2 cellular contexts compared by ENCODE assay signal in genomic region chr2:112783187-112783721, GRCh38.
A peak's percentile ranks its signal among the peaks of the same experiment; 100 is the strongest.
TF ChIP-seq lines count a peak whose summit lies in the region.

No MANE protein-coding gene starts in this region.

TF ChIP-seq in HEK293, 187 proteins besides CTCF, POLR2A, EP300 and RAD21:
- TF ChIP-seq ZNF335 (tag by site-specific recombination; conservative IDR thresholded peaks at IDR 0.05) (0 out of 2 replicates have a peak, but pooled peaks have one; percentile 18), PRDM1 (tag by site-specific recombination; IDR thresholded peaks at IDR 0.05) (no peak), PRDM4 (tag by site-specific recombination; IDR thresholded peaks at IDR 0.05) (peak; percentile 60; the same call in 1 of the 2 replicates)

TF ChIP-seq in K562, 482 proteins besides CTCF, POLR2A, EP300 and RAD21:
- TF ChIP-seq IRF2 (CRISPR knock-in tag; IDR thresholded peaks at IDR 0.05) (no peak), YY1 (IDR thresholded peaks at IDR 0.05; ENCODE audit: borderline replicate concordance in 1 of 3, control insufficient read depth in 1 of 3, extremely low read depth in 1 of 3, insufficient read depth in 3 of 3, insufficient read length in 1 of 3, insufficient replicate concordance in 2 of 3, low read depth in 1 of 3, low read length in 2 of 3) (peak in 1 of 3 experiments; percentile 9), PTTG1 (tag; IDR thresholded peaks at IDR 0.05; ENCODE audit: low read depth) (0 out of 2 replicates have a peak, but pooled peaks have one; percentile 12)
